ENCODE assay signal across 15 cellular contexts in genomic region chr5:51518607-51519006, GRCh38.
"Had no signal": no experiment of that assay in that cellular context is flagged by ENCODE, and none has a peak within 500 bp of the region (broad histone marks: within the 10 kb centered on the region; RNA-seq: fewer than 3 reads in every experiment).

No MANE protein-coding gene starts in this region.

- ATAC-seq: activated naive CD4-positive, alpha-beta T cell treated with anti-CD3 and anti-CD28 coated beads, Interleukin-2, amount 50 U/mL, for 72 hours; activated T-cell treated with anti-CD3 and anti-CD28 coated beads, Interleukin-2, amount 50 U/mL, for 4 hours; left cardiac atrium; stimulated activated naive CD8-positive, alpha-beta T cell treated with anti-CD3 and anti-CD28 coated beads, Interleukin-15, Interleukin-2, amounts not matched to agents 100 U/mL and 50 U/mL, for 24 hours had no signal

- DNase-seq: activated CD4-positive, alpha-beta T cell treated with anti-CD3 and anti-CD28 coated beads for 1 hour; activated CD4-positive, alpha-beta T cell treated with anti-CD3 and anti-CD28 coated beads, Interleukin-2, amount 50 U/mL, for 48 hours; activated effector memory CD4-positive, alpha-beta T cell treated with anti-CD3 and anti-CD28 coated beads, Interleukin-2, amount 50 U/mL, for 16 hours; activated T-cell treated with anti-CD3 and anti-CD28 coated beads, Interleukin-2, amount 50 U/mL, for 4 hours; amniotic stem cell; endodermal cell; erythroblast; immature natural killer cell; left cardiac atrium; mammary epithelial cell; nephron progenitor cell; stimulated activated CD4-positive, alpha-beta T cell treated with anti-CD3 and anti-CD28 coated beads, Interleukin-2, amount 100 ng/mL, for 48 hours; stimulated activated naive CD8-positive, alpha-beta T cell treated with anti-CD3 and anti-CD28 coated beads, Interleukin-15, Interleukin-2, amounts not matched to agents 100 U/mL and 50 U/mL, for 24 hours; T1000 had no signal
